In genomic region chr5:134206627-134207160, GRCh38 we compare ENCODE assay signal across 23 cellular contexts. TPM values are rescaled to one million over a fixed set of nuclear protein-coding genes. Genes with fewer than 3 reads are reported as not detected.
DNase-seq lines count a peak whose midpoint lies in the region; ATAC-seq and TF ChIP-seq lines count a peak whose summit lies in the region.
"Had no signal": no experiment of that assay in that cellular context is flagged by ENCODE, and none has a peak within 500 bp of the region (broad histone marks: within the 10 kb centered on the region; RNA-seq: fewer than 3 reads in every experiment).

No MANE protein-coding gene starts in this region.

- no peak overlapping the region for H3K27ac ChIP-seq in CD4-positive, alpha-beta memory T cell (ENCODE audit: low read depth, low read length)
- H3K27ac ChIP-seq: 22Rv1, BLaER1, HL-60 had no signal

- H3K9me3 ChIP-seq in CD4-positive, alpha-beta memory T cell (ENCODE audit: control insufficient read depth in 1 of 2, low read length in 2 of 2) = no peaks in the 10 kb centered on the region
- H3K9me3 ChIP-seq: BLaER1 had no signal

- POLR2A ChIA-PET in CD4-positive, alpha-beta memory T cell (lab: Charles Lee; ENCODE audit: partially characterized antibody) = interaction anchor here (0.6 to 2.1 kb wide), 2 partner anchors 19 to 42 kb away, joined by 3 to 7 read pairs; partner anchors contain the start of gene PPP2CA

- H3K36me3 Mint-ChIP-seq in activated CD8-positive, alpha-beta memory T cell treated with anti-CD3 and anti-CD28 coated beads, Interleukin-2, amount 10 ng/mL, durations not matched to agents 7 days and 5 days = peaks cover 25% of the 10 kb centered on the region
- no peaks in the 10 kb centered on the region for H3K36me3 Mint-ChIP-seq in glutamatergic neuron (ENCODE audit: unreplicated experiment)
- H3K36me3 Mint-ChIP-seq in HFFc6 (ENCODE audit: low read depth) = peaks cover 29% of the 10 kb centered on the region
- H3K36me3 Mint-ChIP-seq in CD4-positive, alpha-beta memory T cell = peaks cover 28 to 50% of the 10 kb centered on the region in 2 donors

- no peaks in the 10 kb centered on the region for H3K9me3 Mint-ChIP-seq in activated CD8-positive, alpha-beta memory T cell treated with anti-CD3 and anti-CD28 coated beads, Interleukin-2, amount 10 ng/mL, durations not matched to agents 7 days and 5 days (ENCODE audit: low read depth)
- H3K9me3 Mint-ChIP-seq in glutamatergic neuron (ENCODE audit: unreplicated experiment) (no peaks in the 10 kb centered on the region), HFFc6 (no peaks in the 10 kb centered on the region)
- H3K9me3 Mint-ChIP-seq in CD4-positive, alpha-beta memory T cell = no peaks in the 10 kb centered on the region
- H3K9me3 Mint-ChIP-seq: CD8-positive, alpha-beta memory T cell had no signal

- H3K4me3 Mint-ChIP-seq in activated CD8-positive, alpha-beta memory T cell treated with anti-CD3 and anti-CD28 coated beads, Interleukin-2, amount 10 ng/mL, durations not matched to agents 7 days and 5 days = no peak overlapping the region
- no peak overlapping the region for H3K4me3 Mint-ChIP-seq in glutamatergic neuron (ENCODE audit: unreplicated experiment)
- H3K4me3 Mint-ChIP-seq in HFFc6 = no peak overlapping the region
- no peak overlapping the region for H3K4me3 Mint-ChIP-seq in CD4-positive, alpha-beta memory T cell

- no peaks in the 10 kb centered on the region for H3K27me3 ChIP-seq in CD4-positive, alpha-beta memory T cell (ENCODE audit: insufficient read depth, low read length)
- H3K27me3 ChIP-seq: BLaER1 had no signal

- CTCF ChIA-PET in activated CD8-positive, alpha-beta memory T cell treated with anti-CD3 and anti-CD28 coated beads, Interleukin-2, amount 10 ng/mL, durations not matched to agents 7 days and 5 days (lab: Charles Lee) = interaction anchor here (0.7 kb wide), 1 partner anchor 205 kb away, joined by 3 read pairs; the partner anchor contains the start of gene CDKN2AIPNL
- CTCF ChIA-PET in CD4-positive, alpha-beta memory T cell (lab: Charles Lee; ENCODE audit: partially characterized antibody) = interaction anchor here (1.1 kb wide), 1 partner anchor 8 kb away, joined by 3 read pairs; no protein-coding TSS in a partner anchor

- peaks cover 9% of the 10 kb centered on the region for H3K4me1 Mint-ChIP-seq in activated CD8-positive, alpha-beta memory T cell treated with anti-CD3 and anti-CD28 coated beads, Interleukin-2, amount 10 ng/mL, durations not matched to agents 7 days and 5 days
- no peaks in the 10 kb centered on the region for H3K4me1 Mint-ChIP-seq in glutamatergic neuron (ENCODE audit: low read depth, unreplicated experiment)
- H3K4me1 Mint-ChIP-seq in HFFc6 (ENCODE audit: low read depth) = peaks cover 32% of the 10 kb centered on the region
- peaks cover 35 to 57% (median 42%) of the 10 kb centered on the region in 4 donors for H3K4me1 Mint-ChIP-seq in CD4-positive, alpha-beta memory T cell

- in situ Hi-C loops in astrocyte of the cerebellum (cut with HindIII; ENCODE audit: low sequenced_read_pairs) = no loop called here

- H3K4me3 ChIP-seq in astrocyte of the cerebellum (ENCODE audit: low read depth, low read length) = no peak overlapping the region
- no peak overlapping the region for H3K4me3 ChIP-seq in CD4-positive, alpha-beta memory T cell (ENCODE audit: low read length in 2 of 2)
- H3K4me3 ChIP-seq: BLaER1 had no signal

- H3K4me1 ChIP-seq in CD4-positive, alpha-beta memory T cell (ENCODE audit: insufficient read depth, low read length) = peaks cover 46% of the 10 kb centered on the region
- H3K4me1 ChIP-seq: BLaER1 had no signal

- peak overlapping the region; percentile 10 for H3K27ac Mint-ChIP-seq in activated CD8-positive, alpha-beta memory T cell treated with anti-CD3 and anti-CD28 coated beads, Interleukin-2, amount 10 ng/mL, durations not matched to agents 7 days and 5 days
- peak overlapping the region; percentile 46 for H3K27ac Mint-ChIP-seq in glutamatergic neuron (ENCODE audit: unreplicated experiment)
- H3K27ac Mint-ChIP-seq in HFFc6 = no peak overlapping the region; the same call in 1 of the 2 replicates
- H3K27ac Mint-ChIP-seq in CD4-positive, alpha-beta memory T cell = peak overlapping the region in 2 of 7 donors; percentile 7 to 87

- TF ChIP-seq CTCF in astrocyte of the cerebellum (IDR thresholded peaks at IDR 0.05; ENCODE audit: low read depth, low read length, missing control alignments) = no peak
- no peak for TF ChIP-seq CTCF in glutamatergic neuron (IDR thresholded peaks at IDR 0.05; ENCODE audit: partially characterized antibody, unreplicated experiment)
- no peak for TF ChIP-seq CTCF in HFFc6 (IDR thresholded peaks at IDR 0.05)

- H3K27me3 Mint-ChIP-seq in activated CD8-positive, alpha-beta memory T cell treated with anti-CD3 and anti-CD28 coated beads, Interleukin-2, amount 10 ng/mL, durations not matched to agents 7 days and 5 days = no peaks in the 10 kb centered on the region
- H3K27me3 Mint-ChIP-seq in glutamatergic neuron (ENCODE audit: unreplicated experiment) = peaks cover 3% of the 10 kb centered on the region
- no peaks in the 10 kb centered on the region for H3K27me3 Mint-ChIP-seq in HFFc6 (ENCODE audit: insufficient read depth)
- H3K27me3 Mint-ChIP-seq in CD4-positive, alpha-beta memory T cell = no peaks in the 10 kb centered on the region

- peak; percentile 12 for ATAC-seq in activated CD8-positive, alpha-beta memory T cell treated with anti-CD3 and anti-CD28 coated beads, Interleukin-2, amount 10 ng/mL, durations not matched to agents 7 days and 5 days

- DNase-seq in activated CD8-positive, alpha-beta memory T cell treated with anti-CD3 and anti-CD28 coated beads, Interleukin-2, amount 10 ng/mL, durations not matched to agents 7 days and 5 days = no peak
- no peak for DNase-seq in activated CD8-positive, alpha-beta memory T cell treated with anti-CD3 and anti-CD28 coated beads, Interleukin-2, amount 50 U/mL, for 4 hours
- DNase-seq in astrocyte of the cerebellum (ENCODE audit: low read depth) (peak; percentile 49), glutamatergic neuron (no peak), renal cortical epithelial cell (ENCODE audit: low read depth) (peak; percentile 57), DMS 273 (lab: John Stamatoyannopoulos, UW; ENCODE audit: unreplicated experiment) (no peak), HFFc6 (no peak)
- no peak for DNase-seq in CD4-positive, alpha-beta memory T cell
- DNase-seq: ACHN; Calu3; CD8-positive, alpha-beta memory T cell; KG1; NCI-H1105; NCI-H146; NCI-H2029 treated with DMSO at 0.1 percent for 48 hours; NCI-H2171; NCI-H345; NCI-H524; OCI-M1; Right ventricle myocardium superior had no signal

- peaks cover 34% of the 10 kb centered on the region for H3K36me3 ChIP-seq in CD4-positive, alpha-beta memory T cell (ENCODE audit: insufficient read depth, low read length)

- intact Hi-C loops in CD4-positive, alpha-beta memory T cell (cut with micrococcal nuclease) = no loop called here

RNA-seq across cellular contexts. Expression of gene PPP2CA, which starts 19.2 kb away (rescaled TPM):
- total RNA-seq in activated CD8-positive, alpha-beta memory T cell treated with anti-CD3 and anti-CD28 coated beads, Interleukin-2, amount 10 ng/mL, durations not matched to agents 7 days and 5 days = 100 to 1,000 TPM; 123 to 194 TPM
- 193 TPM for total RNA-seq in glutamatergic neuron (ENCODE audit: unreplicated experiment)
- 91.2 and 183 TPM in 2 replicates for total RNA-seq in renal cortical epithelial cell
- 100 to 1,000 TPM; 153 to 172 (median 156) TPM for total RNA-seq in HFFc6 (2021; fragmentation: NEBNext Ultra II Directional; extraction: Animal tissue kit (Norgen Biotek cat#: 25700))
- 100 to 1,000 TPM; 106 to 108 TPM for total RNA-seq in CD4-positive, alpha-beta memory T cell
- polyA plus RNA-seq in CD4-positive, alpha-beta memory T cell = 100 to 1,000 TPM; 209 to 258 TPM

RNA-seq across cellular contexts. Expression of gene SKP1, which starts 29.9 kb away (rescaled TPM):
- total RNA-seq in activated CD8-positive, alpha-beta memory T cell treated with anti-CD3 and anti-CD28 coated beads, Interleukin-2, amount 10 ng/mL, durations not matched to agents 7 days and 5 days = 100 to 1,000 TPM; 172 to 189 TPM
- total RNA-seq in glutamatergic neuron (ENCODE audit: unreplicated experiment) (345 TPM), renal cortical epithelial cell (254 and 668 TPM in 2 replicates)
- total RNA-seq in HFFc6 (2021; fragmentation: NEBNext Ultra II Directional; extraction: Animal tissue kit (Norgen Biotek cat#: 25700)) = 100 to 1,000 TPM; 419 to 474 (median 442) TPM
- 100 to 1,000 TPM; 234 to 246 TPM for total RNA-seq in CD4-positive, alpha-beta memory T cell
- 1,000 to 10,000 TPM; 1,076 to 1,639 TPM for polyA plus RNA-seq in CD4-positive, alpha-beta memory T cell

Comparison
In these comparisons a context has a peak if more than half of its experiments do, and no peak if none do; other contexts are left out.
1. DNase-seq: peak in astrocyte of the cerebellum (single experiment) and renal cortical epithelial cell (single experiment); none in activated CD8-positive, alpha-beta memory T cell treated with anti-CD3 and anti-CD28 coated beads, Interleukin-2, amount 10 ng/mL, durations not matched to agents 7 days and 5 days (single experiment), activated CD8-positive, alpha-beta memory T cell treated with anti-CD3 and anti-CD28 coated beads, Interleukin-2, amount 50 U/mL, for 4 hours (single experiment), glutamatergic neuron (single experiment), DMS 273 (single experiment), HFFc6 (single experiment) and CD4-positive, alpha-beta memory T cell (0 of 5).